17 cellular contexts compared by ENCODE assay signal in the genomic region with DNA sequence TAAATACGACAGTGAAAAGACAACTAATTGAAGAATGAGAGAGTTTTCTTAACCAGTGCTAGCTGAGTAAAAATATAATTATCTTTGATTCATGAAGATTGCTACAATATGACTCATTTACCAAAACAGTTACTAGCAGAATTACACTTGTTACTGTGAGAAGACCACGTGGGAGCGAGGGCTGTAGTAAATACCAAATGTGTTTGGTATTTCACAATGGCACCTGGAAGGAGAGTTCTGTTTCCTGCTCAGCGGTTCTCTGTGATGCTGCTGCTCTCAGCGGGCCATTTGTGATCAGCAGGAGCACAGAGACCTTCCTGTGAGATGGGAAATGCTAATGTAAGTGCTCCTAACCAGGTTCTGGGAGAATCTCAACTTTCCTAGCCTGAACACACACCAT.
DNase-seq lines count a peak whose midpoint lies in the region; ATAC-seq and TF ChIP-seq lines count a peak whose summit lies in the region.
"Had no signal": no experiment of that assay in that cellular context is flagged by ENCODE, and none has a peak within 500 bp of the region (broad histone marks: within the 10 kb centered on the region; RNA-seq: fewer than 3 reads in every experiment).

No MANE protein-coding gene starts in this region.

- TF ChIP-seq POLR2A in NB4 (IDR thresholded peaks at IDR 0.05; ENCODE audit: extremely low read depth, insufficient read length) (no peak), esophagus squamous epithelium (IDR thresholded peaks at IDR 0.05) (no peak)

- no peaks in the 10 kb centered on the region for H3K4me1 ChIP-seq in esophagus squamous epithelium
- H3K4me1 ChIP-seq: right atrium auricular region had no signal

- H3K27me3 ChIP-seq in esophagus squamous epithelium, result no peaks in the 10 kb centered on the region
- H3K27me3 ChIP-seq: right atrium auricular region had no signal

- DNase-seq in EL, result peak; percentile 13
- peak; percentile 31 for DNase-seq in NB4 (ENCODE audit: low read depth)
- DNase-seq in epithelial cell of esophagus (ENCODE audit: low read depth), result peak; percentile 59
- no peak for DNase-seq in omental fat pad (ENCODE audit: low spot score)
- DNase-seq in T-cell, result no peak
- no peak for DNase-seq in progenitor cell of endocrine pancreas (ENCODE audit: low spot score, unreplicated experiment)
- no peak for DNase-seq in esophagus squamous epithelium (lab: John Stamatoyannopoulos, UW)
- no peak for DNase-seq in islet precursor cell
- DNase-seq: activated B cell treated with CpG ODN at 0.5 μM for 24 hours; activated naive CD4-positive, alpha-beta T cell treated with anti-CD3 and anti-CD28 coated beads, Interleukin-2, amount 50 U/mL, for 16 hours; CD4-positive, alpha-beta memory T cell; GOT3; stimulated activated CD4-positive, alpha-beta T cell treated with anti-CD3 and anti-CD28 coated beads, Interleukin-2, amount 100 ng/mL, for 48 hours had no signal

- no peak overlapping the region for H3K27ac ChIP-seq in esophagus squamous epithelium
- H3K27ac ChIP-seq: right atrium auricular region had no signal

- H3K27ac Mint-ChIP-seq in T-cell (no peak overlapping the region), progenitor cell of endocrine pancreas (no peak overlapping the region)
- H3K27ac Mint-ChIP-seq: activated B cell treated with CpG ODN at 0.5 μM for 24 hours; CD4-positive, alpha-beta memory T cell had no signal

- H3K9me3 Mint-ChIP-seq in T-cell (no peaks in the 10 kb centered on the region), progenitor cell of endocrine pancreas (ENCODE audit: low read depth) (peaks cover 3% of the 10 kb centered on the region)
- H3K9me3 Mint-ChIP-seq: activated B cell treated with CpG ODN at 0.5 μM for 24 hours; central memory CD8-positive, alpha-beta T cell had no signal

- H3K27me3 Mint-ChIP-seq in T-cell (peaks cover 3 to 17% of the 10 kb centered on the region in 2 donors), progenitor cell of endocrine pancreas (peaks cover 12% of the 10 kb centered on the region)

- H3K4me3 ChIP-seq in NB4 (ENCODE audit: low read depth, low read length), result no peak overlapping the region
- H3K4me3 ChIP-seq in epithelial cell of esophagus (ENCODE audit: low read length), result no peak overlapping the region
- H3K4me3 ChIP-seq in esophagus squamous epithelium, result no peak overlapping the region
- H3K4me3 ChIP-seq: right atrium auricular region had no signal

- POLR2A ChIA-PET in T-cell (lab: Charles Lee), result no interaction called here

- intact Hi-C loops in esophagus squamous epithelium (cut with DNase I), result no loop called here

- H3K36me3 ChIP-seq in esophagus squamous epithelium, result no peaks in the 10 kb centered on the region
- H3K36me3 ChIP-seq: right atrium auricular region had no signal

- CTCF ChIA-PET in T-cell (lab: Charles Lee), result no interaction called here

- H3K9me3 ChIP-seq in esophagus squamous epithelium, result no peaks in the 10 kb centered on the region
- H3K9me3 ChIP-seq: right atrium auricular region had no signal

- H3K4me1 Mint-ChIP-seq in T-cell, result no peaks in the 10 kb centered on the region
- H3K4me1 Mint-ChIP-seq in progenitor cell of endocrine pancreas (ENCODE audit: low read depth), result peaks cover 21% of the 10 kb centered on the region
- H3K4me1 Mint-ChIP-seq: activated B cell treated with CpG ODN at 0.5 μM for 24 hours; central memory CD8-positive, alpha-beta T cell had no signal

- TF ChIP-seq CTCF in NB4 (IDR thresholded peaks at IDR 0.05; ENCODE audit: low read depth, low read length), result no peak
- no peak for TF ChIP-seq CTCF in epithelial cell of esophagus (IDR thresholded peaks at IDR 0.05; ENCODE audit: insufficient read depth, low read depth, low read length, missing control alignments)
- no peak for TF ChIP-seq CTCF in omental fat pad (IDR thresholded peaks at IDR 0.05)
- no peak for TF ChIP-seq CTCF in progenitor cell of endocrine pancreas (IDR thresholded peaks at IDR 0.05; ENCODE audit: unreplicated experiment)
- no peak for TF ChIP-seq CTCF in esophagus squamous epithelium (IDR thresholded peaks at IDR 0.05)

- H3K36me3 Mint-ChIP-seq in T-cell, result no peaks in the 10 kb centered on the region
- H3K36me3 Mint-ChIP-seq in progenitor cell of endocrine pancreas (ENCODE audit: insufficient read depth), result no peaks in the 10 kb centered on the region

- ATAC-seq in omental fat pad (ENCODE audit: low FRiP score) (peak; percentile 28), T-cell (replicated peaks in 1 of 4) (no peak)
- ATAC-seq: left lobe of liver, SK-N-SH treated with all-trans-retinoic acid at 6 μM for 48 hours had no signal

- H3K4me3 Mint-ChIP-seq in T-cell (no peak overlapping the region), progenitor cell of endocrine pancreas (ENCODE audit: low read depth) (no peak overlapping the region)
- H3K4me3 Mint-ChIP-seq: activated B cell treated with CpG ODN at 0.5 μM for 24 hours; CD4-positive, alpha-beta memory T cell; central memory CD8-positive, alpha-beta T cell had no signal

- 55 to 66% methylated on average over 5 of the region's 5 CpGs for WGBS in esophagus squamous epithelium, 2 donors

Comparison
In these comparisons a context has a peak if more than half of its experiments do, and no peak if none do; other contexts are left out.
1. DNase-seq: peak in EL (single experiment), NB4 (single experiment) and epithelial cell of esophagus (single experiment); none in omental fat pad (single experiment), T-cell (0 of 34), progenitor cell of endocrine pancreas (single experiment), esophagus squamous epithelium (single experiment) and islet precursor cell (single experiment).